11 cellular contexts compared by ENCODE assay signal in the genomic region with DNA sequence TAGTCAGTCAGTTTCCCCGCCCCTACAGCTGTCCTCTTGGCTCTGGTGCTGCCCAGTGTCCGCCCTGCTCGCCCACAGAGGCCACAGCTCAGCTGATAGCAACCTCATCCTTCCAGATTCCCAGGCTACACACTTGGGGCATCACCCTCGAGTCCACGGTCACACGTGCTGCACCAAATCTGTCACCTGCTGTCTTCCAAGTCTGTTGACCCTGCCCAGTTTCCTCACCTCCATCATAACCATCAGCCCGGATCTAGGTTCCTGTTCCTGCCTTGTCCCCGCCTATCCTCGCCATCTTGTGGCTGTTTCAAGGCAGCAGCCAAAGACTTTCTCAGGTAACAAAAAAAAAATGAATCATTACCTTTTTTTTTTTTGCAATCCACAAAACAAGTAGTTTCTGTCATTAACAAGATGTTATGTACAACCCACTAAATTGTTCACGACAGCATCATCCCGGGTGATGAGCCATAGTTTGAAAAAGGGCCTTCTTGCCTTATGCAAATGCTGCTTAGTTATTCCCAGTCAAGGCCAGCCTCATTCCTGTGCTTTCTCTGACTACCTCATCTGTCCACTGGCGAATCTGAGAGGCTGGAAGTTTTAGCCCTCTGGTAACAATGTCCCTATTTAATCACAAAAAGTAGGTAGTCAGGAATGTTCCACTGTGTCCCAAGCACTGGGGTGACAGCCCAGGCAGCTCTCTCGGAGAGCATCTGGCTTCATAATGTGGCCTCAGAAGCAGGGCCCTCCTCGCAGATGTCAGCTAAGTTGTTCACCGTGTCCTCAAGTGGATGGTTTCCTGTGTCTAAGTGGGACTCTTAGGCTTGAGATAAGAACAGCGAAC. TPM values are rescaled to one million over a fixed set of nuclear protein-coding genes. Genes with fewer than 3 reads are reported as not detected.
A peak's percentile ranks its signal among the peaks of the same experiment; 100 is the strongest.
DNase-seq lines count a peak whose midpoint lies in the region; ATAC-seq and TF ChIP-seq lines count a peak whose summit lies in the region.
"Had no signal": no experiment of that assay in that cellular context is flagged by ENCODE, and none has a peak within 500 bp of the region (broad histone marks: within the 10 kb centered on the region; RNA-seq: fewer than 3 reads in every experiment).

No MANE protein-coding gene starts in this region.

- DNase-seq in activated CD4-positive, alpha-beta T cell treated with anti-CD3 and anti-CD28 coated beads, Interleukin-2, amount 10 ng/mL, durations not matched to agents 24 days and 14 days: peak; percentile 68
- no peak for DNase-seq in activated CD4-positive, alpha-beta T cell treated with anti-CD3 and anti-CD28 coated beads for 1 hour
- DNase-seq in SK-MEL-5 (ENCODE audit: low read depth, low spot score) (peak; percentile 11), fibroblast of pulmonary artery (ENCODE audit: low read depth) (no peak), KG1 (lab: John Stamatoyannopoulos, UW) (no peak)
- peak; percentile 48 for DNase-seq in stimulated activated CD8-positive, alpha-beta memory T cell treated with anti-CD3 and anti-CD28 coated beads, Interleukin-4, amount 100 ng/mL, for 48 hours
- DNase-seq: amygdala had no signal

- no peak overlapping the region for H3K4me3 ChIP-seq in fibroblast of pulmonary artery (replicated peaks; ENCODE audit: low read depth, low read length)

- H3K4me1 Mint-ChIP-seq in activated CD4-positive, alpha-beta T cell treated with anti-CD3 and anti-CD28 coated beads, Interleukin-2, amount 10 ng/mL, durations not matched to agents 24 days and 14 days: peaks cover 39% of the 10 kb centered on the region

- H3K27me3 Mint-ChIP-seq in activated CD4-positive, alpha-beta T cell treated with anti-CD3 and anti-CD28 coated beads, Interleukin-2, amount 10 ng/mL, durations not matched to agents 24 days and 14 days: peaks cover 2% of the 10 kb centered on the region
- H3K27me3 Mint-ChIP-seq: CD4-positive, CD25-positive, alpha-beta regulatory T cell had no signal

- peak overlapping the region; percentile 31 for H3K4me3 Mint-ChIP-seq in activated CD4-positive, alpha-beta T cell treated with anti-CD3 and anti-CD28 coated beads, Interleukin-2, amount 10 ng/mL, durations not matched to agents 24 days and 14 days

- in situ Hi-C loops in SK-MEL-5 (cut with HindIII; ENCODE audit: low pct_unique_long_range_greater_than_20kb, low sequenced_read_pairs): no loop called here

- TF ChIP-seq CTCF in fibroblast of pulmonary artery (IDR thresholded peaks at IDR 0.05; ENCODE audit: low read length, missing control alignments): peak; percentile 12

- intact Hi-C loops in activated CD4-positive, alpha-beta T cell treated with anti-CD3 and anti-CD28 coated beads, Interleukin-2, amount 10 ng/mL, durations not matched to agents 24 days and 14 days (cut with micrococcal nuclease): no loop called here

- ATAC-seq in HG02678 (IDR thresholded peaks at IDR 0.05; ENCODE audit: unreplicated experiment) (no peak), GM21723 (IDR thresholded peaks at IDR 0.05; ENCODE audit: unreplicated experiment) (no peak)
- ATAC-seq: left lobe of liver had no signal

- peak overlapping the region; percentile 88 for H3K27ac Mint-ChIP-seq in activated CD4-positive, alpha-beta T cell treated with anti-CD3 and anti-CD28 coated beads, Interleukin-2, amount 10 ng/mL, durations not matched to agents 24 days and 14 days

- H3K36me3 Mint-ChIP-seq in activated CD4-positive, alpha-beta T cell treated with anti-CD3 and anti-CD28 coated beads, Interleukin-2, amount 10 ng/mL, durations not matched to agents 24 days and 14 days (ENCODE audit: low read depth): peaks cover 43% of the 10 kb centered on the region

- H3K9me3 Mint-ChIP-seq in activated CD4-positive, alpha-beta T cell treated with anti-CD3 and anti-CD28 coated beads, Interleukin-2, amount 10 ng/mL, durations not matched to agents 24 days and 14 days: no peaks in the 10 kb centered on the region
- H3K9me3 Mint-ChIP-seq: CD4-positive, CD25-positive, alpha-beta regulatory T cell had no signal

RNA-seq across cellular contexts. Expression of gene MIIP, which starts 4.9 kb away (rescaled TPM):
- total RNA-seq in activated CD4-positive, alpha-beta T cell treated with anti-CD3 and anti-CD28 coated beads, Interleukin-2, amount 10 ng/mL, durations not matched to agents 24 days and 14 days: 68.9 and 73.9 TPM in 2 replicates
- total RNA-seq in SK-MEL-5 (2014; rRNA removed; shearing (Covaris generic)): 17.0 and 18.9 TPM in 2 replicates
- 27.7 and 30.8 TPM in 2 replicates for polyA plus RNA-seq in SK-MEL-5 (2015; cell fraction: cytosol; rRNA removed)
- 179 and 208 TPM in 2 replicates for polyA plus RNA-seq in SK-MEL-5 (2015; cell fraction: nucleus; rRNA removed)

RNA-seq across cellular contexts. Expression of gene MFN2, which starts 34.1 kb away (rescaled TPM):
- 84.6 and 88.7 TPM in 2 replicates for total RNA-seq in activated CD4-positive, alpha-beta T cell treated with anti-CD3 and anti-CD28 coated beads, Interleukin-2, amount 10 ng/mL, durations not matched to agents 24 days and 14 days
- total RNA-seq in SK-MEL-5 (2014; rRNA removed; shearing (Covaris generic)): 49.1 and 51.7 TPM in 2 replicates
- 65.2 and 72.7 TPM in 2 replicates for polyA plus RNA-seq in SK-MEL-5 (2015; cell fraction: cytosol; rRNA removed)
- 48.5 and 61.2 TPM in 2 replicates for polyA plus RNA-seq in SK-MEL-5 (2015; cell fraction: nucleus; rRNA removed)

RNA-seq across cellular contexts. Expression of gene TNFRSF8, which starts 48.7 kb away (rescaled TPM):
- 33.2 and 35.1 TPM in 2 replicates for total RNA-seq in activated CD4-positive, alpha-beta T cell treated with anti-CD3 and anti-CD28 coated beads, Interleukin-2, amount 10 ng/mL, durations not matched to agents 24 days and 14 days
- not detected in 2 replicates for total RNA-seq in SK-MEL-5 (2014; rRNA removed; shearing (Covaris generic))
- 0.24 TPM in 1 of 2 replicates, not detected in the other for polyA plus RNA-seq in SK-MEL-5 (2015; cell fraction: cytosol; rRNA removed)
- polyA plus RNA-seq in SK-MEL-5 (2015; cell fraction: nucleus; rRNA removed): not detected in 2 replicates

Comparison
In these comparisons a context has a peak if more than half of its experiments do, and no peak if none do; other contexts are left out.
1. DNase-seq: peak in activated CD4-positive, alpha-beta T cell treated with anti-CD3 and anti-CD28 coated beads, Interleukin-2, amount 10 ng/mL, durations not matched to agents 24 days and 14 days (single experiment), SK-MEL-5 (single experiment) and stimulated activated CD8-positive, alpha-beta memory T cell treated with anti-CD3 and anti-CD28 coated beads, Interleukin-4, amount 100 ng/mL, for 48 hours (single experiment); none in activated CD4-positive, alpha-beta T cell treated with anti-CD3 and anti-CD28 coated beads for 1 hour (single experiment), fibroblast of pulmonary artery (single experiment) and KG1 (single experiment).
2. RNA of gene TNFRSF8, which starts 48.7 kb away (total RNA-seq): 33.2 to 35.1 TPM in activated CD4-positive, alpha-beta T cell treated with anti-CD3 and anti-CD28 coated beads, Interleukin-2, amount 10 ng/mL, durations not matched to agents 24 days and 14 days; not detected in SK-MEL-5; every median in the first group is over 10 times any median in the second.